ENCODE assay signal across 24 cellular contexts in genomic region chr7:69603351-69603750, GRCh38. TPM values are rescaled to one million over a fixed set of nuclear protein-coding genes. Genes with fewer than 3 reads are reported as not detected.
DNase-seq lines count a peak whose midpoint lies in the region; ATAC-seq and TF ChIP-seq lines count a peak whose summit lies in the region.
"Had no signal": no experiment of that assay in that cellular context is flagged by ENCODE, and none has a peak within 500 bp of the region (broad histone marks: within the 10 kb centered on the region; RNA-seq: fewer than 3 reads in every experiment).

No MANE protein-coding gene starts in this region.

- no peaks in the 10 kb centered on the region; the same call in 1 of the 2 replicates for H3F3A ChIP-seq in OCI-LY1 (ENCODE audit: insufficient read depth, low read length)

- H3K9me3 ChIP-seq in DND-41 (ENCODE audit: insufficient read depth, low read length, severe bottlenecking) = no peaks in the 10 kb centered on the region
- no peaks in the 10 kb centered on the region for H3K9me3 ChIP-seq in OCI-LY1 (ENCODE audit: low read length)
- H3K9me3 ChIP-seq: Caco-2, gastrocnemius medialis, left ventricle myocardium inferior, testis had no signal

- H3K36me3 ChIP-seq in DND-41 (ENCODE audit: insufficient read depth, low read length) (no peaks in the 10 kb centered on the region), OCI-LY1 (ENCODE audit: insufficient read depth, low read length) (peaks cover 3% of the 10 kb centered on the region)
- H3K36me3 ChIP-seq: gastrocnemius medialis, left ventricle myocardium inferior had no signal

- DNase-seq in DND-41 (no peak), WTC11 (ENCODE audit: low spot score) (no peak), SW 1271 (lab: John Stamatoyannopoulos, UW) (no peak)
- DNase-seq in activated effector memory CD4-positive, alpha-beta T cell treated with anti-CD3 and anti-CD28 coated beads, Interleukin-2, amount 50 U/mL, for 16 hours = no peak
- no peak for DNase-seq in activated T-helper 1 cell treated with anti-CD3 and anti-CD28 coated beads, Interleukin-12 subunit alpha, Interleukin-12 subunit beta, Interleukin-2, Interleukin-4 antibody, amounts not matched to agents 30 ng/mL and 10 ng/mL and 1 ng/mL, durations not matched to agents 14 hours and 24 hours and 36 hours (ENCODE audit: low spot score)
- DNase-seq: activated CD4-positive, alpha-beta T cell treated with anti-CD3 and anti-CD28 coated beads, Interleukin-2, amount 50 U/mL, for 1 hour; activated naive CD8-positive, alpha-beta T cell treated with anti-CD3 and anti-CD28 coated beads, Interleukin-2, amount 10 ng/mL, durations not matched to agents 7 days and 5 days; Caco-2; gastrocnemius medialis; GDM1; KG1; left ventricle myocardium inferior; NCI-H1436; NCI-H524; occipital lobe; stimulated activated CD4-positive, alpha-beta T cell treated with anti-CD3 and anti-CD28 coated beads, Interleukin-4, amount 100 ng/mL, for 1 hour; testis had no signal

- H3K9me3 Mint-ChIP-seq in WTC11 = no peaks in the 10 kb centered on the region
- no peaks in the 10 kb centered on the region for H3K9me3 Mint-ChIP-seq in activated T-helper 1 cell treated with anti-CD3 and anti-CD28 coated beads, Interleukin-12 subunit alpha, Interleukin-12 subunit beta, Interleukin-2, Interleukin-4 antibody, amounts not matched to agents 30 ng/mL and 10 ng/mL and 1 ng/mL, durations not matched to agents 14 hours and 24 hours and 36 hours
- H3K9me3 Mint-ChIP-seq: activated naive CD8-positive, alpha-beta T cell treated with anti-CD3 and anti-CD28 coated beads, Interleukin-2, amount 10 ng/mL, durations not matched to agents 7 days and 5 days; dendritic cell treated with granulocyte-macrophage colony-stimulating factor and Interleukin-4, amounts not matched to agents 40 ng/mL and 50 ng/mL, for 4 days had no signal

- CTCF ChIA-PET in WTC11 (lab: Charles Lee) = no interaction called here

- peaks cover 78% of the 10 kb centered on the region for H4K20me1 ChIP-seq in DND-41 (ENCODE audit: insufficient read depth, low read length)
- 0 out of 2 replicates have a peak, but pooled peaks cover 2% of the 10 kb centered on the region for H4K20me1 ChIP-seq in OCI-LY1 (ENCODE audit: insufficient read depth, low read length)

- no peak overlapping the region for H3K27ac Mint-ChIP-seq in WTC11
- no peak overlapping the region for H3K27ac Mint-ChIP-seq in activated T-helper 1 cell treated with anti-CD3 and anti-CD28 coated beads, Interleukin-12 subunit alpha, Interleukin-12 subunit beta, Interleukin-2, Interleukin-4 antibody, amounts not matched to agents 30 ng/mL and 10 ng/mL and 1 ng/mL, durations not matched to agents 14 hours and 24 hours and 36 hours
- H3K27ac Mint-ChIP-seq: activated naive CD8-positive, alpha-beta T cell treated with anti-CD3 and anti-CD28 coated beads, Interleukin-2, amount 10 ng/mL, durations not matched to agents 7 days and 5 days; dendritic cell treated with granulocyte-macrophage colony-stimulating factor and Interleukin-4, amounts not matched to agents 40 ng/mL and 50 ng/mL, for 4 days had no signal

- H3K4me1 ChIP-seq in DND-41 (ENCODE audit: insufficient read depth, low read length) = peaks cover 60% of the 10 kb centered on the region
- H3K4me1 ChIP-seq in OCI-LY1 (ENCODE audit: insufficient read depth, low read length, severe bottlenecking) = peaks cover 74% of the 10 kb centered on the region

- H3K27ac ChIP-seq in DND-41 (ENCODE audit: low read length) = peak overlapping the region; percentile 32
- H3K27ac ChIP-seq in OCI-LY1 (ENCODE audit: low read depth, low read length, poor library complexity, severe bottlenecking) = peak overlapping the region; percentile 73
- H3K27ac ChIP-seq: epithelial cell of prostate, gastrocnemius medialis, left ventricle myocardium inferior, testis had no signal

- no peak overlapping the region for H2AFZ ChIP-seq in DND-41 (ENCODE audit: low read depth, low read length)
- no peak overlapping the region for H2AFZ ChIP-seq in OCI-LY1 (ENCODE audit: low read length)

- no peaks in the 10 kb centered on the region for H3K9me2 ChIP-seq in OCI-LY1 (ENCODE audit: low read depth, low read length)

- H3K4me2 ChIP-seq in DND-41 (ENCODE audit: insufficient read depth, low read length) (peak overlapping the region; percentile 54), OCI-LY1 (ENCODE audit: low read length) (peak overlapping the region; percentile 82)

- peaks cover 8% of the 10 kb centered on the region; the same call in 1 of the 2 replicates for H3K27me3 Mint-ChIP-seq in WTC11 (ENCODE audit: low read depth)
- peaks cover 11% of the 10 kb centered on the region for H3K27me3 Mint-ChIP-seq in activated T-helper 1 cell treated with anti-CD3 and anti-CD28 coated beads, Interleukin-12 subunit alpha, Interleukin-12 subunit beta, Interleukin-2, Interleukin-4 antibody, amounts not matched to agents 30 ng/mL and 10 ng/mL and 1 ng/mL, durations not matched to agents 14 hours and 24 hours and 36 hours (ENCODE audit: insufficient read depth)

- peak overlapping the region in 1 of 2 experiments; percentile 5; a peak in 2 of 4 replicates for H3K4me3 ChIP-seq in DND-41 (ENCODE audit: low read depth in 1 of 2, low read length in 2 of 2)
- peak overlapping the region; percentile 83 for H3K4me3 ChIP-seq in OCI-LY1 (ENCODE audit: low read depth, low read length, poor library complexity, severe bottlenecking)
- H3K4me3 ChIP-seq: gastrocnemius medialis, left ventricle myocardium inferior, testis had no signal

- H3K9ac ChIP-seq in DND-41 (ENCODE audit: low read depth, low read length) = 0 out of 2 replicates have a peak overlapping the region, but pooled peaks have one; percentile 2
- peak overlapping the region; percentile 10; the same call in 1 of the 2 replicates for H3K9ac ChIP-seq in OCI-LY1 (ENCODE audit: low read length)

- intact Hi-C loops in activated T-helper 1 cell treated with anti-CD3 and anti-CD28 coated beads, Interleukin-12 subunit alpha, Interleukin-12 subunit beta, Interleukin-2, Interleukin-4 antibody, amounts not matched to agents 30 ng/mL and 10 ng/mL and 1 ng/mL, durations not matched to agents 14 hours and 24 hours and 36 hours (cut with micrococcal nuclease) = no loop called here

- H3K79me2 ChIP-seq in DND-41 (ENCODE audit: insufficient read depth, low read length) = peaks cover 91% of the 10 kb centered on the region
- H3K79me2 ChIP-seq in OCI-LY1 (ENCODE audit: insufficient read depth, low read length) = peaks cover 98% of the 10 kb centered on the region

- no peak for TF ChIP-seq CTCF in DND-41 (IDR thresholded peaks at IDR 0.05; ENCODE audit: borderline replicate concordance, extremely low read depth, low read length, poor library complexity, severe bottlenecking)
- no peak for TF ChIP-seq CTCF in OCI-LY1 (IDR thresholded peaks at IDR 0.05; ENCODE audit: low read length)
- TF ChIP-seq CTCF in WTC11 (IDR thresholded peaks at IDR 0.05) = no peak

- ATAC-seq in DND-41 (ENCODE audit: insufficient read depth, low read depth) (no peak), GM18517 (IDR thresholded peaks at IDR 0.05; ENCODE audit: unreplicated experiment) (peak; percentile 43), HG02571 (IDR thresholded peaks at IDR 0.05; ENCODE audit: unreplicated experiment) (peak; percentile 41), WTC11 (no peak)
- ATAC-seq: gastrocnemius medialis, HCT116, Panc1 had no signal

- POLR2A ChIA-PET in WTC11 (lab: Charles Lee) = no interaction called here

- H3K36me3 Mint-ChIP-seq in WTC11 = no peaks in the 10 kb centered on the region
- H3K36me3 Mint-ChIP-seq in activated T-helper 1 cell treated with anti-CD3 and anti-CD28 coated beads, Interleukin-12 subunit alpha, Interleukin-12 subunit beta, Interleukin-2, Interleukin-4 antibody, amounts not matched to agents 30 ng/mL and 10 ng/mL and 1 ng/mL, durations not matched to agents 14 hours and 24 hours and 36 hours (ENCODE audit: low read depth) = no peaks in the 10 kb centered on the region
- H3K36me3 Mint-ChIP-seq: activated naive CD8-positive, alpha-beta T cell treated with anti-CD3 and anti-CD28 coated beads, Interleukin-2, amount 10 ng/mL, durations not matched to agents 7 days and 5 days had no signal

- H3K27me3 ChIP-seq in DND-41 (ENCODE audit: insufficient read depth, low read length, poor library complexity) (no peaks in the 10 kb centered on the region), OCI-LY1 (ENCODE audit: insufficient read depth, low read length) (no peaks in the 10 kb centered on the region)
- H3K27me3 ChIP-seq: gastrocnemius medialis, testis had no signal

- no peak overlapping the region for H3K4me3 Mint-ChIP-seq in WTC11
- H3K4me3 Mint-ChIP-seq in activated T-helper 1 cell treated with anti-CD3 and anti-CD28 coated beads, Interleukin-12 subunit alpha, Interleukin-12 subunit beta, Interleukin-2, Interleukin-4 antibody, amounts not matched to agents 30 ng/mL and 10 ng/mL and 1 ng/mL, durations not matched to agents 14 hours and 24 hours and 36 hours = no peak overlapping the region
- H3K4me3 Mint-ChIP-seq: activated naive CD8-positive, alpha-beta T cell treated with anti-CD3 and anti-CD28 coated beads, Interleukin-2, amount 10 ng/mL, durations not matched to agents 7 days and 5 days; dendritic cell treated with granulocyte-macrophage colony-stimulating factor and Interleukin-4, amounts not matched to agents 40 ng/mL and 50 ng/mL, for 4 days had no signal

- H3K4me1 Mint-ChIP-seq in WTC11 = peaks cover 3% of the 10 kb centered on the region
- peaks cover 5% of the 10 kb centered on the region for H3K4me1 Mint-ChIP-seq in activated T-helper 1 cell treated with anti-CD3 and anti-CD28 coated beads, Interleukin-12 subunit alpha, Interleukin-12 subunit beta, Interleukin-2, Interleukin-4 antibody, amounts not matched to agents 30 ng/mL and 10 ng/mL and 1 ng/mL, durations not matched to agents 14 hours and 24 hours and 36 hours (ENCODE audit: low read depth)

TF ChIP-seq in WTC11, 78 proteins besides CTCF, POLR2A, EP300 and RAD21 (continues in another document):
- no peak for TF ChIP-seq E2F5 (CRISPR knock-in tag; IDR thresholded peaks at IDR 0.05)

RNA-seq across cellular contexts. Expression of gene AUTS2, which starts 5.1 kb away (rescaled TPM):
- 49.6 to 50.8 TPM (median 50.0 TPM) in 3 replicates for total RNA-seq in WTC11 (2021)
- 2.4 and 2.7 TPM in 2 replicates for total RNA-seq in activated T-helper 1 cell treated with anti-CD3 and anti-CD28 coated beads, Interleukin-12 subunit alpha, Interleukin-12 subunit beta, Interleukin-2, Interleukin-4 antibody, amounts not matched to agents 30 ng/mL and 10 ng/mL and 1 ng/mL, durations not matched to agents 14 hours and 24 hours and 36 hours

Comparison
In these comparisons a context has a peak if more than half of its experiments do, and no peak if none do; other contexts are left out.
1. ATAC-seq: peak in GM18517 (single experiment) and HG02571 (single experiment); none in DND-41 (single experiment) and WTC11 (single experiment).
2. RNA of gene AUTS2, which starts 5.1 kb away (total RNA-seq): 49.6 to 50.8 TPM in WTC11; 2.4 to 2.7 TPM in activated T-helper 1 cell treated with anti-CD3 and anti-CD28 coated beads, Interleukin-12 subunit alpha, Interleukin-12 subunit beta, Interleukin-2, Interleukin-4 antibody, amounts not matched to agents 30 ng/mL and 10 ng/mL and 1 ng/mL, durations not matched to agents 14 hours and 24 hours and 36 hours; every median in the first group is over 10 times any median in the second.